In the genomic region with DNA sequence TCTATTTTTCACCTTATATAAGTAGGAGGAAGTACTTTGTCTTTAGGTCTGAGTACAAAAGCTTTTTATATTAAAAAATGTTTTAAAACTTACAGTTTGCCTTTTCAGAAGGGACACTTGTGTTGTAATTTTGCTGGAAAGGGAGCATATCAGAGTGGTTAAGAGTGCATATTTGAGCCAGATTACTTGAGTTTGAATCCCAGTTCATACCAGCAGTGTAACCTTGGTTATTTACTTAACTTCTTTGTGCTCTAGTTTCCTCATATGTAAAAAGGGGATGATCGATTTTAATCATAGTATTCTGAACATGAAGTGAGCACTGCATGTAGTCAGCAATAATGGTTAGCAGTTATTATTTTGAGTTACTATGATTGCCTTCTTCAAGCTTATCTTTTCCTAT, we compare ENCODE assay signal across 32 cellular contexts.
DNase-seq lines count a peak whose midpoint lies in the region; ATAC-seq, FAIRE-seq and TF ChIP-seq lines count a peak whose summit lies in the region.
"Had no signal": no experiment of that assay in that cellular context is flagged by ENCODE, and none has a peak within 500 bp of the region (broad histone marks: within the 10 kb centered on the region; RNA-seq: fewer than 3 reads in every experiment).

No MANE protein-coding gene starts in this region.

- H3K4me2 ChIP-seq in BLaER1 treated with 17β-estradiol and CSF1 and Interleukin-3, amounts not matched to agents 10 nM and 100 nM = peak overlapping the region in 6 of 11 experiments; percentile 36 to 68 (median 52); a peak in 10 of 22 replicates
- H3K4me2 ChIP-seq in parathyroid adenoma (ENCODE audit: low read length) (no peak overlapping the region), neural progenitor cell (no peak overlapping the region)
- H3K4me2 ChIP-seq: SK-N-SH had no signal

- no peak for TF ChIP-seq POLR2A in GM12892 (IDR thresholded peaks at IDR 0.05; ENCODE audit: low read depth, low read length)

- no peaks in the 10 kb centered on the region for H3K36me3 Mint-ChIP-seq in neural progenitor cell
- H3K36me3 Mint-ChIP-seq: activated naive CD4-positive, alpha-beta T cell treated with anti-CD3 and anti-CD28 coated beads, Interleukin-2, amount 50 U/mL, for 24 hours; type B pancreatic cell had no signal

- H3K27me3 Mint-ChIP-seq in neural progenitor cell (ENCODE audit: insufficient read depth, low read depth) = no peaks in the 10 kb centered on the region
- H3K27me3 Mint-ChIP-seq: activated CD4-positive, alpha-beta memory T cell treated with anti-CD3 and anti-CD28 coated beads, Interleukin-2, amount 10 ng/mL, durations not matched to agents 7 days and 5 days; activated naive CD4-positive, alpha-beta T cell treated with anti-CD3 and anti-CD28 coated beads, Interleukin-2, amount 50 U/mL, for 24 hours; activated T-helper 17 cell treated with anti-CD3 and anti-CD28 coated beads, Interleukin-2, amount 50 U/mL, for 72 hours; type B pancreatic cell had no signal

- intact Hi-C loops in left cardiac atrium (cut with DNase I) = no loop called here

- H3K9ac ChIP-seq in BLaER1 treated with 17β-estradiol and CSF1 and Interleukin-3, amounts not matched to agents 10 nM and 100 nM = no peak overlapping the region
- H3K9ac ChIP-seq in parathyroid adenoma = no peak overlapping the region
- no peak overlapping the region for H3K9ac ChIP-seq in neural progenitor cell
- H3K9ac ChIP-seq: SK-N-SH had no signal

- H3K27ac ChIP-seq in BLaER1 treated with 17β-estradiol and CSF1 and Interleukin-3, amounts not matched to agents 10 nM and 100 nM = peak overlapping the region in 8 of 11 experiments; percentile 18 to 80 (median 71); a peak in 15 of 22 replicates
- H3K27ac ChIP-seq in RWPE2 (ENCODE audit: poor library complexity, severe bottlenecking) (peak overlapping the region; percentile 46), parathyroid adenoma (peak overlapping the region; percentile 35), neural progenitor cell (no peak overlapping the region)
- H3K27ac ChIP-seq: RWPE1 had no signal

- H3K27me3 ChIP-seq in BLaER1 treated with 17β-estradiol and CSF1 and Interleukin-3, amounts not matched to agents 10 nM and 100 nM = no peaks in the 10 kb centered on the region
- H3K27me3 ChIP-seq in RWPE2 (ENCODE audit: insufficient read depth, poor library complexity, severe bottlenecking) (no peaks in the 10 kb centered on the region), parathyroid adenoma (ENCODE audit: control insufficient read depth, insufficient read depth, low read length) (no peaks in the 10 kb centered on the region), neural progenitor cell (no peaks in the 10 kb centered on the region)
- H3K27me3 ChIP-seq: MG63, stomach had no signal

- H2AFZ ChIP-seq in parathyroid adenoma (no peak overlapping the region), neural progenitor cell (replicated peaks) (no peak overlapping the region)

- H3K36me3 ChIP-seq in BLaER1 treated with 17β-estradiol and CSF1 and Interleukin-3, amounts not matched to agents 10 nM and 100 nM = no peaks in the 10 kb centered on the region
- H3K36me3 ChIP-seq in RWPE2 (ENCODE audit: low read depth) = no peaks in the 10 kb centered on the region
- no peaks in the 10 kb centered on the region for H3K36me3 ChIP-seq in parathyroid adenoma (ENCODE audit: control insufficient read depth, insufficient read depth, low read length)
- no peaks in the 10 kb centered on the region for H3K36me3 ChIP-seq in neural progenitor cell
- H3K36me3 ChIP-seq: MG63 had no signal

- H3K4me1 ChIP-seq in BLaER1 treated with 17β-estradiol and CSF1 and Interleukin-3, amounts not matched to agents 10 nM and 100 nM = peaks cover 8 to 42% (median 25%) of the 10 kb centered on the region in 10 experiments; a peak in 19 of 20 replicates
- H3K4me1 ChIP-seq in RWPE2 (ENCODE audit: insufficient read depth, poor library complexity, severe bottlenecking) (peaks cover 13% of the 10 kb centered on the region), parathyroid adenoma (peaks cover 13% of the 10 kb centered on the region), neural progenitor cell (no peaks in the 10 kb centered on the region)

- H3K27ac Mint-ChIP-seq in neural progenitor cell = no peak overlapping the region
- H3K27ac Mint-ChIP-seq: activated CD4-positive, alpha-beta memory T cell treated with anti-CD3 and anti-CD28 coated beads, Interleukin-2, amount 10 ng/mL, durations not matched to agents 7 days and 5 days; activated naive CD4-positive, alpha-beta T cell treated with anti-CD3 and anti-CD28 coated beads, Interleukin-2, amount 50 U/mL, for 24 hours; activated T-helper 17 cell treated with anti-CD3 and anti-CD28 coated beads, Interleukin-2, amount 50 U/mL, for 72 hours; T-helper 1 cell treated with Interleukin-12 subunit alpha and Interleukin-12 subunit beta and Interleukin-4 antibody, amounts not matched to agents 30 μg/mL and 1 μg/mL, for 36 hours; type B pancreatic cell had no signal

- TF ChIP-seq CTCF in RWPE2 (IDR thresholded peaks at IDR 0.05; ENCODE audit: poor library complexity, severe bottlenecking) (no peak), parathyroid adenoma (IDR thresholded peaks at IDR 0.05) (no peak), neural progenitor cell (IDR thresholded peaks at IDR 0.05) (no peak)

- FAIRE-seq in GM12892 (lab: Jason Lieb, UNC) = no peak
- FAIRE-seq: endometrium, K562, small intestine, TTC549 had no signal

- H3K9me3 ChIP-seq in BLaER1 treated with 17β-estradiol and CSF1 and Interleukin-3, amounts not matched to agents 10 nM and 100 nM (replicated peaks in 1 of 11) = no peaks in the 10 kb centered on the region
- H3K9me3 ChIP-seq in RWPE2 (ENCODE audit: severe bottlenecking) (no peaks in the 10 kb centered on the region), parathyroid adenoma (ENCODE audit: control insufficient read depth, low read length) (no peaks in the 10 kb centered on the region), neural progenitor cell (ENCODE audit: low read depth) (no peaks in the 10 kb centered on the region)
- H3K9me3 ChIP-seq: MG63, SK-N-SH, stomach had no signal

- H3K79me2 ChIP-seq in parathyroid adenoma (no peaks in the 10 kb centered on the region), neural progenitor cell (ENCODE audit: low read depth) (no peaks in the 10 kb centered on the region)

- H3K4me1 Mint-ChIP-seq in neural progenitor cell = peaks cover 6% of the 10 kb centered on the region

- H3F3A ChIP-seq in neural progenitor cell (ENCODE audit: low read depth) = no peaks in the 10 kb centered on the region

- no peak overlapping the region for H3K4me3 Mint-ChIP-seq in neural progenitor cell
- H3K4me3 Mint-ChIP-seq: activated CD4-positive, alpha-beta memory T cell treated with anti-CD3 and anti-CD28 coated beads, Interleukin-2, amount 10 ng/mL, durations not matched to agents 7 days and 5 days; activated naive CD4-positive, alpha-beta T cell treated with anti-CD3 and anti-CD28 coated beads, Interleukin-2, amount 50 U/mL, for 24 hours; activated T-helper 17 cell treated with anti-CD3 and anti-CD28 coated beads, Interleukin-2, amount 50 U/mL, for 72 hours; T-helper 1 cell treated with Interleukin-12 subunit alpha and Interleukin-12 subunit beta and Interleukin-4 antibody, amounts not matched to agents 30 μg/mL and 1 μg/mL, for 36 hours; type B pancreatic cell had no signal

- H3K9me3 Mint-ChIP-seq in neural progenitor cell = no peaks in the 10 kb centered on the region
- H3K9me3 Mint-ChIP-seq: activated CD4-positive, alpha-beta memory T cell treated with anti-CD3 and anti-CD28 coated beads, Interleukin-2, amount 10 ng/mL, durations not matched to agents 7 days and 5 days; activated naive CD4-positive, alpha-beta T cell treated with anti-CD3 and anti-CD28 coated beads, Interleukin-2, amount 50 U/mL, for 24 hours; activated T-helper 17 cell treated with anti-CD3 and anti-CD28 coated beads, Interleukin-2, amount 50 U/mL, for 72 hours; T-helper 1 cell treated with Interleukin-12 subunit alpha and Interleukin-12 subunit beta and Interleukin-4 antibody, amounts not matched to agents 30 μg/mL and 1 μg/mL, for 36 hours; type B pancreatic cell had no signal

- DNase-seq in RWPE2 (ENCODE audit: low spot score) (no peak), left cardiac atrium (no peak), GM12892 (ENCODE audit: insufficient read length) (no peak), neural progenitor cell (ENCODE audit: low spot score) (no peak), DMS53 (lab: John Stamatoyannopoulos, UW) (no peak)
- DNase-seq in activated CD4-positive, alpha-beta T cell treated with anti-CD3 and anti-CD28 coated beads for 48 hours = no peak
- DNase-seq: activated CD4-positive, alpha-beta memory T cell treated with anti-CD3 and anti-CD28 coated beads, Interleukin-2, amount 10 ng/mL, durations not matched to agents 7 days and 5 days; activated CD4-positive, CD25-positive, alpha-beta regulatory T cell treated with anti-CD3 and anti-CD28 coated beads, Interleukin-2, amount 50 U/mL, for 72 hours; activated CD8-positive, alpha-beta memory T cell treated with anti-CD3 and anti-CD28 coated beads, Interleukin-2, amount 50 U/mL, for 48 hours; central memory CD4-positive, alpha-beta T cell; DMS79 treated with DMSO at 0.1 percent for 48 hours; islet precursor cell; MG63; NCI-H1105 treated with DMSO at 0.1 percent for 48 hours; NCI-H2029; NCI-H226; NCI-H748 treated with DMSO at 0.1 percent for 48 hours; SK-N-SH; small intestine; stimulated activated CD8-positive, alpha-beta memory T cell treated with anti-CD3 and anti-CD28 coated beads, Interleukin-4, amount 100 ng/mL, for 48 hours; stomach had no signal

- no peaks in the 10 kb centered on the region for H4K20me1 ChIP-seq in BLaER1 treated with 17β-estradiol and CSF1 and Interleukin-3, amounts not matched to agents 10 nM and 100 nM
- no peaks in the 10 kb centered on the region for H4K20me1 ChIP-seq in neural progenitor cell (ENCODE audit: low read depth)

- ATAC-seq in RWPE2 (ENCODE audit: low read depth) (no peak), left cardiac atrium (peak; percentile 5 to 21)
- ATAC-seq: activated T-helper 17 cell treated with anti-CD3 and anti-CD28 coated beads, Interleukin-2, amount 50 U/mL, for 72 hours; HCT116; K562 had no signal

- no peak overlapping the region for H3K4me3 ChIP-seq in BLaER1 treated with 17β-estradiol and CSF1 and Interleukin-3, amounts not matched to agents 10 nM and 100 nM
- H3K4me3 ChIP-seq in RWPE2 (ENCODE audit: severe bottlenecking) = no peak overlapping the region
- no peak overlapping the region for H3K4me3 ChIP-seq in parathyroid adenoma (ENCODE audit: low read depth, low read length)
- no peak overlapping the region for H3K4me3 ChIP-seq in neural progenitor cell
- H3K4me3 ChIP-seq: K562, MG63, stomach had no signal

Comparison
In these comparisons a context has a peak if more than half of its experiments do, and no peak if none do; other contexts are left out.
1. H3K4me2 ChIP-seq: peak in BLaER1 treated with 17β-estradiol and CSF1 and Interleukin-3, amounts not matched to agents 10 nM and 100 nM (6 of 11); none in parathyroid adenoma (single experiment) and neural progenitor cell (single experiment).